Comparison of ENCODE assay signal across 21 cellular contexts in the genomic region with DNA sequence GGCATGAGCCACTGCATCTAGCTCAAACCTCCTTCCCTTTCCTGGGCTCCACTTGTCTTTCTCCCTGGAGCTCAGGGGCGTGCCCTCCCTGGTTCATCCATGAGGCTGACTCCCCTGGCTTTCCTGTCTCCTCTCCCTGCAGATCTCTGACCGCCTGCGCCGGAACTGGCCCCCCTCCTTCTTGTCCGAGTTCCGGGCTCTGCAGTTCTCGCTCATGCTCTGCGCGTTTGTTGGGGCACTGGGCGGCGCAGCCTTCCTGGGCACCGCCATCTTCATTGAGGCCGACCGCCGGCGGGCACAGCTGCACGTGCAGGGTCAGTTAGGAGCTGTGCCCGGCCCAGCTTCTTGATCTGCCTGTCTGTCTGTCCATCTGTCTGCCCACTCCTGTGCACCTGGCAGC. TPM values are rescaled to one million over a fixed set of nuclear protein-coding genes. Genes with fewer than 3 reads are reported as not detected.
DNase-seq lines count a peak whose midpoint lies in the region; ATAC-seq and TF ChIP-seq lines count a peak whose summit lies in the region.
"Had no signal": no experiment of that assay in that cellular context is flagged by ENCODE, and none has a peak within 500 bp of the region (broad histone marks: within the 10 kb centered on the region; RNA-seq: fewer than 3 reads in every experiment).

No MANE protein-coding gene starts in this region.

- no peak for TF ChIP-seq EP300 in ovary (IDR thresholded peaks at IDR 0.05)

- no peak overlapping the region for H3K27ac ChIP-seq in ovary

- H3K9me3 Mint-ChIP-seq in activated T-cell treated with anti-CD3 and anti-CD28 coated beads, Interleukin-2, amount 50 U/mL, for 24 hours: peaks cover 3% of the 10 kb centered on the region
- H3K9me3 Mint-ChIP-seq in activated T-helper 1 cell treated with anti-CD3 and anti-CD28 coated beads, Interleukin-12 subunit alpha, Interleukin-12 subunit beta, Interleukin-2, Interleukin-4 antibody, amounts not matched to agents 30 ng/mL and 10 ng/mL and 1 ng/mL, durations not matched to agents 14 hours and 24 hours and 36 hours: peaks cover 3% of the 10 kb centered on the region
- no peaks in the 10 kb centered on the region for H3K9me3 Mint-ChIP-seq in natural killer cell treated with Interleukin-12 subunit alpha and Interleukin-12 subunit beta and Interleukin-15 and Interleukin-18, amount 100 ng/mL, for 72 hours
- H3K9me3 Mint-ChIP-seq: neural crest cell had no signal

- no peak for TF ChIP-seq CTCF in ovary (IDR thresholded peaks at IDR 0.05)

- no peaks in the 10 kb centered on the region for H3K4me1 ChIP-seq in ovary (ENCODE audit: insufficient read depth)
- H3K4me1 ChIP-seq: Caco-2 had no signal

- peak overlapping the region; percentile 99 for H3K4me3 Mint-ChIP-seq in activated T-cell treated with anti-CD3 and anti-CD28 coated beads, Interleukin-2, amount 50 U/mL, for 24 hours
- H3K4me3 Mint-ChIP-seq in activated T-helper 1 cell treated with anti-CD3 and anti-CD28 coated beads, Interleukin-12 subunit alpha, Interleukin-12 subunit beta, Interleukin-2, Interleukin-4 antibody, amounts not matched to agents 30 ng/mL and 10 ng/mL and 1 ng/mL, durations not matched to agents 14 hours and 24 hours and 36 hours: peak overlapping the region; percentile 34
- peak overlapping the region; percentile 89 for H3K4me3 Mint-ChIP-seq in natural killer cell treated with Interleukin-12 subunit alpha and Interleukin-12 subunit beta and Interleukin-15 and Interleukin-18, amount 100 ng/mL, for 72 hours
- H3K4me3 Mint-ChIP-seq: neural crest cell had no signal

- H3K9me3 ChIP-seq in ovary: no peaks in the 10 kb centered on the region
- H3K9me3 ChIP-seq: Caco-2 had no signal

- 89 to 92% (median 91%) methylated on average over 18 of the region's 18 CpGs for WGBS in ovary, 3 donors

- intact Hi-C loops in activated T-helper 1 cell treated with anti-CD3 and anti-CD28 coated beads, Interleukin-12 subunit alpha, Interleukin-12 subunit beta, Interleukin-2, Interleukin-4 antibody, amounts not matched to agents 30 ng/mL and 10 ng/mL and 1 ng/mL, durations not matched to agents 14 hours and 24 hours and 36 hours (cut with micrococcal nuclease): loop anchor here (2.0 kb wide), 1 partner anchor 59 kb away; the partner anchor contains the start of gene RABEP2
- intact Hi-C loops in ovary (cut with DNase I): loop anchor here in 1 of 4 donors (10.0 kb wide), 1 partner anchor 751 kb away; no protein-coding TSS in a partner anchor

- TF ChIP-seq POLR2A in ovary (IDR thresholded peaks at IDR 0.05): no peak

- no peaks in the 10 kb centered on the region for H3K36me3 ChIP-seq in ovary

- no peaks in the 10 kb centered on the region for H3K27me3 Mint-ChIP-seq in activated T-cell treated with anti-CD3 and anti-CD28 coated beads, Interleukin-2, amount 50 U/mL, for 24 hours
- no peaks in the 10 kb centered on the region for H3K27me3 Mint-ChIP-seq in activated T-helper 1 cell treated with anti-CD3 and anti-CD28 coated beads, Interleukin-12 subunit alpha, Interleukin-12 subunit beta, Interleukin-2, Interleukin-4 antibody, amounts not matched to agents 30 ng/mL and 10 ng/mL and 1 ng/mL, durations not matched to agents 14 hours and 24 hours and 36 hours (ENCODE audit: insufficient read depth)
- no peaks in the 10 kb centered on the region for H3K27me3 Mint-ChIP-seq in natural killer cell treated with Interleukin-12 subunit alpha and Interleukin-12 subunit beta and Interleukin-15 and Interleukin-18, amount 100 ng/mL, for 72 hours

- H3K27me3 ChIP-seq in ovary: no peaks in the 10 kb centered on the region

- peaks cover 86% of the 10 kb centered on the region for H3K36me3 Mint-ChIP-seq in activated T-cell treated with anti-CD3 and anti-CD28 coated beads, Interleukin-2, amount 50 U/mL, for 24 hours (ENCODE audit: low read depth)
- H3K36me3 Mint-ChIP-seq in activated T-helper 1 cell treated with anti-CD3 and anti-CD28 coated beads, Interleukin-12 subunit alpha, Interleukin-12 subunit beta, Interleukin-2, Interleukin-4 antibody, amounts not matched to agents 30 ng/mL and 10 ng/mL and 1 ng/mL, durations not matched to agents 14 hours and 24 hours and 36 hours (ENCODE audit: low read depth): peaks cover 53% of the 10 kb centered on the region
- H3K36me3 Mint-ChIP-seq in natural killer cell treated with Interleukin-12 subunit alpha and Interleukin-12 subunit beta and Interleukin-15 and Interleukin-18, amount 100 ng/mL, for 72 hours: peaks cover 21% of the 10 kb centered on the region

- peaks cover 36% of the 10 kb centered on the region for H3K4me1 Mint-ChIP-seq in activated T-cell treated with anti-CD3 and anti-CD28 coated beads, Interleukin-2, amount 50 U/mL, for 24 hours (ENCODE audit: low read depth)
- H3K4me1 Mint-ChIP-seq in activated T-helper 1 cell treated with anti-CD3 and anti-CD28 coated beads, Interleukin-12 subunit alpha, Interleukin-12 subunit beta, Interleukin-2, Interleukin-4 antibody, amounts not matched to agents 30 ng/mL and 10 ng/mL and 1 ng/mL, durations not matched to agents 14 hours and 24 hours and 36 hours (ENCODE audit: low read depth): peaks cover 32% of the 10 kb centered on the region
- peaks cover 37 to 38% of the 10 kb centered on the region in 2 donors for H3K4me1 Mint-ChIP-seq in natural killer cell treated with Interleukin-12 subunit alpha and Interleukin-12 subunit beta and Interleukin-15 and Interleukin-18, amount 100 ng/mL, for 72 hours (ENCODE audit: low read depth in 2 of 2)
- H3K4me1 Mint-ChIP-seq: neural crest cell had no signal

- no peak for DNase-seq in activated T-cell treated with anti-CD3 and anti-CD28 coated beads, Interleukin-2, amount 50 U/mL, for 24 hours
- no peak for DNase-seq in activated T-cell treated with anti-CD3 and anti-CD28 coated beads, Interleukin-2, amount 50 U/mL, for 48 hours
- DNase-seq in NCI-H510A (lab: John Stamatoyannopoulos, UW) (peak; percentile 93), NCI-H446 treated with DMSO at 0.1 percent for 48 hours (lab: John Stamatoyannopoulos, UW) (no peak), ovary (no peak)
- no peak for DNase-seq in activated T-helper 1 cell treated with anti-CD3 and anti-CD28 coated beads, Interleukin-12 subunit alpha, Interleukin-12 subunit beta, Interleukin-2, Interleukin-4 antibody, amounts not matched to agents 30 ng/mL and 10 ng/mL and 1 ng/mL, durations not matched to agents 14 hours and 24 hours and 36 hours (ENCODE audit: low spot score)
- peak; percentile 13 for DNase-seq in natural killer cell treated with Interleukin-12 subunit alpha and Interleukin-12 subunit beta and Interleukin-15 and Interleukin-18, amount 100 ng/mL, for 72 hours (ENCODE audit: low spot score)
- DNase-seq: Caco-2; effector CD4-positive, alpha-beta T cell; GDM1; GOT3; Karpas-422; mesenchymal stem cell; NCI-H1417; NCI-H2171 treated with DMSO at 0.1 percent for 48 hours; NK-92 treated with Interleukin-12 subunit alpha and Interleukin-12 subunit beta, amount 100 ng/mL, for 24 hours; Right ventricle myocardium superior had no signal

- no peak overlapping the region for H3K4me3 ChIP-seq in ovary

- no peak for ATAC-seq in natural killer cell treated with Interleukin-12 subunit alpha and Interleukin-12 subunit beta and Interleukin-15 and Interleukin-18, amount 100 ng/mL, for 72 hours
- no peak for ATAC-seq in HG03520 (IDR thresholded peaks at IDR 0.05; ENCODE audit: unreplicated experiment)

- peak overlapping the region; percentile 94 for H3K27ac Mint-ChIP-seq in activated T-cell treated with anti-CD3 and anti-CD28 coated beads, Interleukin-2, amount 50 U/mL, for 24 hours
- H3K27ac Mint-ChIP-seq in activated T-helper 1 cell treated with anti-CD3 and anti-CD28 coated beads, Interleukin-12 subunit alpha, Interleukin-12 subunit beta, Interleukin-2, Interleukin-4 antibody, amounts not matched to agents 30 ng/mL and 10 ng/mL and 1 ng/mL, durations not matched to agents 14 hours and 24 hours and 36 hours: peak overlapping the region; percentile 70
- peak overlapping the region; percentile 86 to 90 for H3K27ac Mint-ChIP-seq in natural killer cell treated with Interleukin-12 subunit alpha and Interleukin-12 subunit beta and Interleukin-15 and Interleukin-18, amount 100 ng/mL, for 72 hours

RNA-seq across cellular contexts. Expression of gene LAT, which starts 1.2 kb away (rescaled TPM):
- 230 and 234 TPM in 2 replicates for total RNA-seq in activated T-helper 1 cell treated with anti-CD3 and anti-CD28 coated beads, Interleukin-12 subunit alpha, Interleukin-12 subunit beta, Interleukin-2, Interleukin-4 antibody, amounts not matched to agents 30 ng/mL and 10 ng/mL and 1 ng/mL, durations not matched to agents 14 hours and 24 hours and 36 hours
- 100 to 1,000 TPM in 1 of 2 donors, 10 to 100 TPM in 1; 56.3 to 108 TPM for total RNA-seq in natural killer cell treated with Interleukin-12 subunit alpha and Interleukin-12 subunit beta and Interleukin-15 and Interleukin-18, amount 100 ng/mL, for 72 hours
- 1 to 10 TPM; 2.6 to 6.0 (median 4.6) TPM for total RNA-seq in ovary
- 1 to 10 TPM; 1.0 to 4.8 TPM for polyA plus RNA-seq in ovary

RNA-seq across cellular contexts. Expression of gene SPNS1, which starts 9.1 kb away (rescaled TPM):
- 21.2 and 26.9 TPM in 2 replicates for total RNA-seq in activated T-helper 1 cell treated with anti-CD3 and anti-CD28 coated beads, Interleukin-12 subunit alpha, Interleukin-12 subunit beta, Interleukin-2, Interleukin-4 antibody, amounts not matched to agents 30 ng/mL and 10 ng/mL and 1 ng/mL, durations not matched to agents 14 hours and 24 hours and 36 hours
- total RNA-seq in natural killer cell treated with Interleukin-12 subunit alpha and Interleukin-12 subunit beta and Interleukin-15 and Interleukin-18, amount 100 ng/mL, for 72 hours: 10 to 100 TPM; 30.1 to 41.3 TPM
- 10 to 100 TPM; 10.1 to 25.5 (median 17.4) TPM for total RNA-seq in ovary
- polyA plus RNA-seq in ovary: 10 to 100 TPM in 1 of 2 donors, 1 to 10 TPM in 1; 4.5 to 23.7 TPM

RNA-seq across cellular contexts. Expression of gene NFATC2IP, which starts 32.9 kb away (rescaled TPM):
- total RNA-seq in activated T-helper 1 cell treated with anti-CD3 and anti-CD28 coated beads, Interleukin-12 subunit alpha, Interleukin-12 subunit beta, Interleukin-2, Interleukin-4 antibody, amounts not matched to agents 30 ng/mL and 10 ng/mL and 1 ng/mL, durations not matched to agents 14 hours and 24 hours and 36 hours: 110 and 111 TPM in 2 replicates
- total RNA-seq in natural killer cell treated with Interleukin-12 subunit alpha and Interleukin-12 subunit beta and Interleukin-15 and Interleukin-18, amount 100 ng/mL, for 72 hours: 100 to 1,000 TPM in 1 of 2 donors, 10 to 100 TPM in 1; 95.4 to 153 TPM
- total RNA-seq in ovary: 10 to 100 TPM; 18.8 to 29.2 (median 23.3) TPM
- polyA plus RNA-seq in ovary: 10 to 100 TPM; 17.9 to 31.5 TPM

RNA-seq across cellular contexts. Expression of gene CD19, which starts 51.9 kb away (rescaled TPM):
- not detected in 2 replicates for total RNA-seq in activated T-helper 1 cell treated with anti-CD3 and anti-CD28 coated beads, Interleukin-12 subunit alpha, Interleukin-12 subunit beta, Interleukin-2, Interleukin-4 antibody, amounts not matched to agents 30 ng/mL and 10 ng/mL and 1 ng/mL, durations not matched to agents 14 hours and 24 hours and 36 hours
- total RNA-seq in natural killer cell treated with Interleukin-12 subunit alpha and Interleukin-12 subunit beta and Interleukin-15 and Interleukin-18, amount 100 ng/mL, for 72 hours: 1 to 10 TPM in 1 of 2 donors, not detected in 1; 1.7 TPM
- total RNA-seq in ovary: 1 to 10 TPM in 3 of 7 donors, under 1 TPM in 3, not detected in 1; 0.71 to 1.5 (median 1.1) TPM
- polyA plus RNA-seq in ovary: 1 to 10 TPM in 1 of 2 donors, under 1 TPM in 1; 0.40 to 2.5 TPM
- total RNA-seq: Caco-2, neural crest cell, renal cortical epithelial cell, Right ventricle myocardium superior had no signal
- polyA plus RNA-seq: keratinocyte had no signal

RNA-seq across cellular contexts. Expression of gene RABEP2, which starts 58.6 kb away (rescaled TPM):
- 18.3 and 21.1 TPM in 2 replicates for total RNA-seq in activated T-helper 1 cell treated with anti-CD3 and anti-CD28 coated beads, Interleukin-12 subunit alpha, Interleukin-12 subunit beta, Interleukin-2, Interleukin-4 antibody, amounts not matched to agents 30 ng/mL and 10 ng/mL and 1 ng/mL, durations not matched to agents 14 hours and 24 hours and 36 hours
- total RNA-seq in natural killer cell treated with Interleukin-12 subunit alpha and Interleukin-12 subunit beta and Interleukin-15 and Interleukin-18, amount 100 ng/mL, for 72 hours: 10 to 100 TPM; 38.4 to 42.5 TPM
- 10 to 100 TPM in 5 of 7 donors, 1 to 10 TPM in 2; 5.1 to 13.9 (median 11.3) TPM for total RNA-seq in ovary
- 10 to 100 TPM in 1 of 2 donors, under 1 TPM in 1; 0.32 to 14.8 TPM for polyA plus RNA-seq in ovary

Comparison
In these comparisons a context has a peak if more than half of its experiments do, and no peak if none do; other contexts are left out.
1. DNase-seq: peak in NCI-H510A (single experiment) and natural killer cell treated with Interleukin-12 subunit alpha and Interleukin-12 subunit beta and Interleukin-15 and Interleukin-18, amount 100 ng/mL, for 72 hours (single experiment); none in activated T-cell treated with anti-CD3 and anti-CD28 coated beads, Interleukin-2, amount 50 U/mL, for 24 hours (single experiment), activated T-cell treated with anti-CD3 and anti-CD28 coated beads, Interleukin-2, amount 50 U/mL, for 48 hours (0 of 2), activated T-helper 1 cell treated with anti-CD3 and anti-CD28 coated beads, Interleukin-12 subunit alpha, Interleukin-12 subunit beta, Interleukin-2, Interleukin-4 antibody, amounts not matched to agents 30 ng/mL and 10 ng/mL and 1 ng/mL, durations not matched to agents 14 hours and 24 hours and 36 hours (single experiment), NCI-H446 treated with DMSO at 0.1 percent for 48 hours (single experiment) and ovary (0 of 5).
2. H3K4me3 Mint-ChIP-seq: peak in every context shown above with its lines; median percentile 99 in activated T-cell treated with anti-CD3 and anti-CD28 coated beads, Interleukin-2, amount 50 U/mL, for 24 hours; 89 in natural killer cell treated with Interleukin-12 subunit alpha and Interleukin-12 subunit beta and Interleukin-15 and Interleukin-18, amount 100 ng/mL, for 72 hours; 34 in activated T-helper 1 cell treated with anti-CD3 and anti-CD28 coated beads, Interleukin-12 subunit alpha, Interleukin-12 subunit beta, Interleukin-2, Interleukin-4 antibody, amounts not matched to agents 30 ng/mL and 10 ng/mL and 1 ng/mL, durations not matched to agents 14 hours and 24 hours and 36 hours.
3. RNA of gene LAT, which starts 1.2 kb away (total RNA-seq): 230 to 234 TPM in activated T-helper 1 cell treated with anti-CD3 and anti-CD28 coated beads, Interleukin-12 subunit alpha, Interleukin-12 subunit beta, Interleukin-2, Interleukin-4 antibody, amounts not matched to agents 30 ng/mL and 10 ng/mL and 1 ng/mL, durations not matched to agents 14 hours and 24 hours and 36 hours and 56.3 to 108 TPM in natural killer cell treated with Interleukin-12 subunit alpha and Interleukin-12 subunit beta and Interleukin-15 and Interleukin-18, amount 100 ng/mL, for 72 hours; 2.6 to 6.0 TPM in ovary; every median in the first group is over 4 times any median in the second.
4. Peak in every context shown above with its lines, with median percentiles within 50 percentile points of each other: H3K27ac Mint-ChIP-seq.